Comparison of ENCODE assay signal across 2 cellular contexts in the genomic region with DNA sequence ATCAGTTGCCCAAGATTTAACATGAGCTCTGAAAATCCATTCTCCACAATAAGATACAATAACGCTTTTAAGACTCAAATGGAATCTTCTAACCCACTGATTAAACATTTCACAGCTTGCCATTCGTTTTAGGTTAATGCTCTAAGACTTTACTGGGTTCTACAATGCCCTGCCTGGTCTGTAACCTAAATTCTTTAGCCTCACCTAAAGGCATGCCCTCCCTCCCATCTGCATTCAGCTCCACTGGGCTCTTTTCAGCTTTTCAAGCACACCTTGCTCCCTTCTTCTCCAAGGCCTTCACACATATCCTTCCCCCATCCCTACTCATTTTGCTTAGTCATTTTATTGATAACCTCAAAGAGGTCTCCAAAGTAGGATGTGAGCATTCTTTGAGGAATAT.
TF ChIP-seq lines count a peak whose summit lies in the region.

No MANE protein-coding gene starts in this region.

TF ChIP-seq in IMR-90, 13 proteins besides CTCF, POLR2A, EP300 and RAD21:
- TF ChIP-seq SMC3 (IDR thresholded peaks at IDR 0.05; ENCODE audit: low read depth, low read length), result no peak

TF ChIP-seq in K562, 482 proteins besides CTCF, POLR2A, EP300 and RAD21:
- TF ChIP-seq STAT5B (CRISPR knock-in tag; IDR thresholded peaks at IDR 0.05) (no peak), C11orf30 (IDR thresholded peaks at IDR 0.05; ENCODE audit: low read depth) (0 out of 2 replicates have a peak, but pooled peaks have one; percentile 13), MAFG (tag; conservative IDR thresholded peaks at IDR 0.05) (0 out of 2 replicates have a peak, but pooled peaks have one; percentile 24)
